In the genomic region with DNA sequence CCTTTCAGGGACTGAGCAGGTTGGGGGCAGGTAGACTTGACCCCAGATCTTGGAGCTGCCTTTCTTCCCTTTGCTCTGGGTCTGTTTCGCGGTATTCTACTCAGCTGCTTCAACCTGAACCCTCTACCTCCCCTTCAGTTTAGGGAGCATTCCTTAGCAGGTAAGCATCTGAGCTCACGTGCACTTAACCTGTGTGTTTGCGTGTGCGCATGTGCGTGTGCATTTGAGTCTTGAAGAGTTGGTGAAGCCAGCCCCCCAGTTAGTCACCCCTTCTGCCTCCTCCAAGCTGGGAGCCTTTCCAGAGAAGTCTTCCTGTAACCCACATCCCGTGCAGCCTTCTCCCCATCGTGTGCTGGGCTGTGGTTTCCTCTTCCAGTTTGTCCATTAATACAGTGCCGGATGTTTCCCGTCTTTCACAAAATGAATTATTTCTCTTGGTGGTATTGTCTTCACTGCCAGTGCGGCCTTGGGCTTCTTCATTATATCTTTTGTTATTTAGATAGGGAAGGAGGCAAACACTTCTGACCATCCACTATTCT, we compare ENCODE assay signal across 1 cellular context.
TF ChIP-seq lines count a peak whose summit lies in the region.

No MANE protein-coding gene starts in this region.

TF ChIP-seq in HepG2, 621 proteins besides CTCF, POLR2A, EP300 and RAD21:
- TF ChIP-seq, protein P1, sequence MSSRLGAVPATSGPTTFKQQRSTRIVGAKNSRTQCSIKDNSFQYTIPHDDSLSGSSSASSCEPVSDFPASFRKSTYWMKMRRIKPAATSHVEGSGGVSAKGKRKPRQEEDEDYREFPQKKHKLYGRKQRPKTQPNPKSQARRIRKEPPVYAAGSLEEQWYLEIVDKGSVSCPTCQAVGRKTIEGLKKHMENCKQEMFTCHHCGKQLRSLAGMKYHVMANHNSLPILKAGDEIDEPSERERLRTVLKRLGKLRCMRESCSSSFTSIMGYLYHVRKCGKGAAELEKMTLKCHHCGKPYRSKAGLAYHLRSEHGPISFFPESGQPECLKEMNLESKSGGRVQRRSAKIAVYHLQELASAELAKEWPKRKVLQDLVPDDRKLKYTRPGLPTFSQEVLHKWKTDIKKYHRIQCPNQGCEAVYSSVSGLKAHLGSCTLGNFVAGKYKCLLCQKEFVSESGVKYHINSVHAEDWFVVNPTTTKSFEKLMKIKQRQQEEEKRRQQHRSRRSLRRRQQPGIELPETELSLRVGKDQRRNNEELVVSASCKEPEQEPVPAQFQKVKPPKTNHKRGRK (CRISPR knock-in tag; IDR thresholded peaks at IDR 0.05): no peak
- TF ChIP-seq EZH2 (conservative IDR thresholded peaks at IDR 0.05; ENCODE audit: low read depth, low read length) (no peak), IKZF4 (CRISPR knock-in tag; IDR thresholded peaks at IDR 0.05; ENCODE audit: borderline replicate concordance, low read depth, not compliant biosample characterization) (no peak), ZMYM3 (CRISPR knock-in tag; IDR thresholded peaks at IDR 0.05) (no peak), KLF6 (CRISPR knock-in tag; IDR thresholded peaks at IDR 0.05) (no peak), PAX8 (CRISPR knock-in tag; IDR thresholded peaks at IDR 0.05; ENCODE audit: borderline replicate concordance) (no peak), SSRP1 (CRISPR knock-in tag; IDR thresholded peaks at IDR 0.05) (no peak), ZNF225 (CRISPR knock-in tag; IDR thresholded peaks at IDR 0.05) (no peak), HOXA3 (CRISPR knock-in tag; IDR thresholded peaks at IDR 0.05) (no peak), HNRNPLL (IDR thresholded peaks at IDR 0.05; ENCODE audit: low read depth, low read length, poor library complexity, severe bottlenecking) (no peak), SMAD3 (CRISPR knock-in tag; IDR thresholded peaks at IDR 0.05) (no peak), MEF2D (CRISPR knock-in tag; IDR thresholded peaks at IDR 0.05) (no peak), AHR (CRISPR knock-in tag; IDR thresholded peaks at IDR 0.05) (no peak), TCF12 (IDR thresholded peaks at IDR 0.05) (no peak), TCF12 (CRISPR knock-in tag; IDR thresholded peaks at IDR 0.05) (no peak)
- TF ChIP-seq, protein P2, sequence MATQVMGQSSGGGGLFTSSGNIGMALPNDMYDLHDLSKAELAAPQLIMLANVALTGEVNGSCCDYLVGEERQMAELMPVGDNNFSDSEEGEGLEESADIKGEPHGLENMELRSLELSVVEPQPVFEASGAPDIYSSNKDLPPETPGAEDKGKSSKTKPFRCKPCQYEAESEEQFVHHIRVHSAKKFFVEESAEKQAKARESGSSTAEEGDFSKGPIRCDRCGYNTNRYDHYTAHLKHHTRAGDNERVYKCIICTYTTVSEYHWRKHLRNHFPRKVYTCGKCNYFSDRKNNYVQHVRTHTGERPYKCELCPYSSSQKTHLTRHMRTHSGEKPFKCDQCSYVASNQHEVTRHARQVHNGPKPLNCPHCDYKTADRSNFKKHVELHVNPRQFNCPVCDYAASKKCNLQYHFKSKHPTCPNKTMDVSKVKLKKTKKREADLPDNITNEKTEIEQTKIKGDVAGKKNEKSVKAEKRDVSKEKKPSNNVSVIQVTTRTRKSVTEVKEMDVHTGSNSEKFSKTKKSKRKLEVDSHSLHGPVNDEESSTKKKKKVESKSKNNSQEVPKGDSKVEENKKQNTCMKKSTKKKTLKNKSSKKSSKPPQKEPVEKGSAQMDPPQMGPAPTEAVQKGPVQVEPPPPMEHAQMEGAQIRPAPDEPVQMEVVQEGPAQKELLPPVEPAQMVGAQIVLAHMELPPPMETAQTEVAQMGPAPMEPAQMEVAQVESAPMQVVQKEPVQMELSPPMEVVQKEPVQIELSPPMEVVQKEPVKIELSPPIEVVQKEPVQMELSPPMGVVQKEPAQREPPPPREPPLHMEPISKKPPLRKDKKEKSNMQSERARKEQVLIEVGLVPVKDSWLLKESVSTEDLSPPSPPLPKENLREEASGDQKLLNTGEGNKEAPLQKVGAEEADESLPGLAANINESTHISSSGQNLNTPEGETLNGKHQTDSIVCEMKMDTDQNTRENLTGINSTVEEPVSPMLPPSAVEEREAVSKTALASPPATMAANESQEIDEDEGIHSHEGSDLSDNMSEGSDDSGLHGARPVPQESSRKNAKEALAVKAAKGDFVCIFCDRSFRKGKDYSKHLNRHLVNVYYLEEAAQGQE (IDR thresholded peaks at IDR 0.05; ENCODE audit: borderline replicate concordance in 1 of 2, low read depth in 1 of 2, low read length in 2 of 2): no peak
- TF ChIP-seq, protein P3, sequence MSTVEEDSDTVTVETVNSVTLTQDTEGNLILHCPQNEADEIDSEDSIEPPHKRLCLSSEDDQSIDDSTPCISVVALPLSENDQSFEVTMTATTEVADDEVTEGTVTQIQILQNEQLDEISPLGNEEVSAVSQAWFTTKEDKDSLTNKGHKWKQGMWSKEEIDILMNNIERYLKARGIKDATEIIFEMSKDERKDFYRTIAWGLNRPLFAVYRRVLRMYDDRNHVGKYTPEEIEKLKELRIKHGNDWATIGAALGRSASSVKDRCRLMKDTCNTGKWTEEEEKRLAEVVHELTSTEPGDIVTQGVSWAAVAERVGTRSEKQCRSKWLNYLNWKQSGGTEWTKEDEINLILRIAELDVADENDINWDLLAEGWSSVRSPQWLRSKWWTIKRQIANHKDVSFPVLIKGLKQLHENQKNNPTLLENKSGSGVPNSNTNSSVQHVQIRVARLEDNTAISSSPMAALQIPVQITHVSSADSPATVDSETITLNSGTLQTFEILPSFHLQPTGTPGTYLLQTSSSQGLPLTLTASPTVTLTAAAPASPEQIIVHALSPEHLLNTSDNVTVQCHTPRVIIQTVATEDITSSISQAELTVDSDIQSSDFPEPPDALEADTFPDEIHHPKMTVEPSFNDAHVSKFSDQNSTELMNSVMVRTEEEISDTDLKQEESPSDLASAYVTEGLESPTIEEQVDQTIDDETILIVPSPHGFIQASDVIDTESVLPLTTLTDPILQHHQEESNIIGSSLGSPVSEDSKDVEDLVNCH (CRISPR knock-in tag; IDR thresholded peaks at IDR 0.05): no peak
- TF ChIP-seq, protein P4, sequence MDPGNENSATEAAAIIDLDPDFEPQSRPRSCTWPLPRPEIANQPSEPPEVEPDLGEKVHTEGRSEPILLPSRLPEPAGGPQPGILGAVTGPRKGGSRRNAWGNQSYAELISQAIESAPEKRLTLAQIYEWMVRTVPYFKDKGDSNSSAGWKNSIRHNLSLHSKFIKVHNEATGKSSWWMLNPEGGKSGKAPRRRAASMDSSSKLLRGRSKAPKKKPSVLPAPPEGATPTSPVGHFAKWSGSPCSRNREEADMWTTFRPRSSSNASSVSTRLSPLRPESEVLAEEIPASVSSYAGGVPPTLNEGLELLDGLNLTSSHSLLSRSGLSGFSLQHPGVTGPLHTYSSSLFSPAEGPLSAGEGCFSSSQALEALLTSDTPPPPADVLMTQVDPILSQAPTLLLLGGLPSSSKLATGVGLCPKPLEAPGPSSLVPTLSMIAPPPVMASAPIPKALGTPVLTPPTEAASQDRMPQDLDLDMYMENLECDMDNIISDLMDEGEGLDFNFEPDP (CRISPR knock-in tag; conservative IDR thresholded peaks at IDR 0.05): no peak
